8 cellular contexts compared by ENCODE assay signal in genomic region chr12:49092086-49092815, GRCh38. TPM values are rescaled to one million over a fixed set of nuclear protein-coding genes. Genes with fewer than 3 reads are reported as not detected.
DNase-seq lines count a peak whose midpoint lies in the region; ATAC-seq, FAIRE-seq and TF ChIP-seq lines count a peak whose summit lies in the region.

No MANE protein-coding gene starts in this region.

- H3K36me3 ChIP-seq in aorta (ENCODE audit: control insufficient read depth in 1 of 2, insufficient read depth in 2 of 2, low read length in 1 of 2), result no peaks in the 10 kb centered on the region

- H3K4me3 Mint-ChIP-seq in osteocyte (ENCODE audit: unreplicated experiment), result peak overlapping the region; percentile 60

- TF ChIP-seq CTCF in fibroblast of mammary gland (conservative IDR thresholded peaks at IDR 0.05; ENCODE audit: control insufficient read depth, insufficient read depth, low read depth, low read length), result peak; percentile 41
- TF ChIP-seq CTCF in osteocyte (IDR thresholded peaks at IDR 0.05), result peak; percentile 49

- intact Hi-C loops in aorta (cut with DNase I), result no loop called here

- no peak for FAIRE-seq in GM12892 (lab: Jason Lieb, UNC)

- ATAC-seq in aorta (ENCODE audit: low FRiP score) (no peak), HG03039 (IDR thresholded peaks at IDR 0.05; ENCODE audit: unreplicated experiment) (no peak)

- no peaks in the 10 kb centered on the region for H3K27me3 ChIP-seq in aorta (ENCODE audit: control insufficient read depth in 1 of 2, insufficient read depth in 2 of 2, low read length in 1 of 2)

- no peak for TF ChIP-seq POLR2A in GM12892 (IDR thresholded peaks at IDR 0.05; ENCODE audit: low read depth, low read length)

- H3K4me1 ChIP-seq in aorta (ENCODE audit: control insufficient read depth in 1 of 2, insufficient read depth in 2 of 2, low read length in 2 of 2), result no peaks in the 10 kb centered on the region

- DNase-seq in GM12892 (ENCODE audit: insufficient read length), result peak; percentile 74
- DNase-seq in NCI-H524 (lab: John Stamatoyannopoulos, UW), result peak; percentile 42 to 74
- DNase-seq in activated T-cell treated with anti-CD3 and anti-CD28 coated beads for 4 hours, result peak; percentile 64
- peak; percentile 41 for DNase-seq in fibroblast of mammary gland (ENCODE audit: low read depth)
- no peak for DNase-seq in osteocyte (ENCODE audit: extremely low spot score, unreplicated experiment)
- DNase-seq in aorta, result peak; percentile 61 to 81
- DNase-seq in SW 1271 (lab: John Stamatoyannopoulos, UW), result no peak

- H3K9me3 ChIP-seq in aorta (ENCODE audit: control insufficient read depth, low read length), result no peaks in the 10 kb centered on the region

- no peaks in the 10 kb centered on the region for H3K9me3 Mint-ChIP-seq in osteocyte (ENCODE audit: unreplicated experiment)

- WGBS in aorta, 2 donors, result 15 to 18% methylated on average over 29 to 32 of the region's 32 CpGs

- no peak overlapping the region for H3K27ac Mint-ChIP-seq in osteocyte (ENCODE audit: unreplicated experiment)

- H3K36me3 Mint-ChIP-seq in osteocyte (ENCODE audit: unreplicated experiment), result peaks cover 10% of the 10 kb centered on the region

- H3K27me3 Mint-ChIP-seq in osteocyte (ENCODE audit: unreplicated experiment), result peaks cover 36% of the 10 kb centered on the region

- peaks cover 36% of the 10 kb centered on the region for H3K4me1 Mint-ChIP-seq in osteocyte (ENCODE audit: unreplicated experiment)

- H3K4me3 ChIP-seq in fibroblast of mammary gland (ENCODE audit: control insufficient read depth, low read depth, low read length), result peak overlapping the region; percentile 28
- no peak overlapping the region for H3K4me3 ChIP-seq in aorta (ENCODE audit: low read length in 2 of 2)

- no peak overlapping the region for H3K27ac ChIP-seq in aorta (ENCODE audit: low read depth in 1 of 2, low read length in 2 of 2)

RNA-seq across cellular contexts. Expression of gene DHH, which starts 2.4 kb away (rescaled TPM):
- not detected for polyA plus RNA-seq in GM12892 (2012; ENCODE audit: missing spikeins)
- total RNA-seq in osteocyte (0.13 TPM in 1 of 2 replicates, not detected in the other), aorta (1 to 10 TPM; 1.3 to 3.6 TPM)
- polyA plus RNA-seq in aorta, result under 1 TPM in 1 of 2 donors, not detected in 1; 0.33 TPM

RNA-seq across cellular contexts. Expression of gene LMBR1L, which starts 18.4 kb away (rescaled TPM):
- polyA plus RNA-seq in GM12892 (2012; ENCODE audit: missing spikeins), result 28.0 TPM
- 85.2 and 86.1 TPM in 2 replicates for total RNA-seq in osteocyte
- 100 to 1,000 TPM in 1 of 2 donors, 10 to 100 TPM in 1; 69.2 to 104 TPM for total RNA-seq in aorta
- 100 to 1,000 TPM in 1 of 2 donors, 1 to 10 TPM in 1; 5.6 to 160 TPM for polyA plus RNA-seq in aorta

RNA-seq across cellular contexts. Expression of gene RHEBL1, which starts 22.5 kb away (rescaled TPM):
- 12.5 TPM for polyA plus RNA-seq in GM12892 (2012; ENCODE audit: missing spikeins)
- total RNA-seq in osteocyte, result 0.86 and 1.2 TPM in 2 replicates
- total RNA-seq in aorta, result 1 to 10 TPM in 1 of 2 donors, under 1 TPM in 1; 0.55 to 1.1 TPM
- 1 to 10 TPM; 1.3 to 2.4 TPM for polyA plus RNA-seq in aorta

RNA-seq across cellular contexts. Expression of gene KMT2D, which starts 31.7 kb away (rescaled TPM):
- 15.8 TPM for polyA plus RNA-seq in GM12892 (2012; ENCODE audit: missing spikeins)
- total RNA-seq in osteocyte (91.2 and 97.5 TPM in 2 replicates), aorta (10 to 100 TPM; 88.6 to 97.4 TPM)
- 10 to 100 TPM; 11.5 to 14.4 TPM for polyA plus RNA-seq in aorta

RNA-seq across cellular contexts. Expression of gene TUBA1B, which starts 38.9 kb away (rescaled TPM):
- 1,175 TPM for polyA plus RNA-seq in GM12892 (2012; ENCODE audit: missing spikeins)
- total RNA-seq in osteocyte (497 and 503 TPM in 2 replicates), aorta (100 to 1,000 TPM; 403 to 813 TPM)
- 100 to 1,000 TPM; 619 to 672 TPM for polyA plus RNA-seq in aorta

Comparison
In these comparisons a context has a peak if more than half of its experiments do, and no peak if none do; other contexts are left out.
1. DNase-seq: peak in GM12892 (single experiment), NCI-H524 (2 of 2), activated T-cell treated with anti-CD3 and anti-CD28 coated beads for 4 hours (single experiment), fibroblast of mammary gland (single experiment) and aorta (2 of 2); none in osteocyte (single experiment) and SW 1271 (0 of 2).